10 cellular contexts compared by ENCODE assay signal in genomic region chr7:132993377-132994013, GRCh38.
"Had no signal": no experiment of that assay in that cellular context is flagged by ENCODE, and none has a peak within 500 bp of the region (broad histone marks: within the 10 kb centered on the region; RNA-seq: fewer than 3 reads in every experiment).

No MANE protein-coding gene starts in this region.

- H3K27ac Mint-ChIP-seq: GM23338, H9, HFFc6, IgD-negative memory B cell had no signal

- H3K4me3 Mint-ChIP-seq: GM23338, H9, HFFc6 had no signal

- H3K9me3 Mint-ChIP-seq: GM23338, H9, HFFc6, IgD-negative memory B cell had no signal

- H2AFZ ChIP-seq: GM23338 had no signal

- H3K27ac ChIP-seq: HL-60 had no signal

- H3K4me3 ChIP-seq: GM23338 had no signal

- ATAC-seq: GM23338, HepG2 had no signal

- DNase-seq: H9, HCEC 1CT, HFFc6, KG1 had no signal

- H3K4me2 ChIP-seq: GM23338 had no signal

- FAIRE-seq: H1, H54, HepG2 had no signal

- H3K27me3 Mint-ChIP-seq: IgD-negative memory B cell had no signal
